In the genomic region with DNA sequence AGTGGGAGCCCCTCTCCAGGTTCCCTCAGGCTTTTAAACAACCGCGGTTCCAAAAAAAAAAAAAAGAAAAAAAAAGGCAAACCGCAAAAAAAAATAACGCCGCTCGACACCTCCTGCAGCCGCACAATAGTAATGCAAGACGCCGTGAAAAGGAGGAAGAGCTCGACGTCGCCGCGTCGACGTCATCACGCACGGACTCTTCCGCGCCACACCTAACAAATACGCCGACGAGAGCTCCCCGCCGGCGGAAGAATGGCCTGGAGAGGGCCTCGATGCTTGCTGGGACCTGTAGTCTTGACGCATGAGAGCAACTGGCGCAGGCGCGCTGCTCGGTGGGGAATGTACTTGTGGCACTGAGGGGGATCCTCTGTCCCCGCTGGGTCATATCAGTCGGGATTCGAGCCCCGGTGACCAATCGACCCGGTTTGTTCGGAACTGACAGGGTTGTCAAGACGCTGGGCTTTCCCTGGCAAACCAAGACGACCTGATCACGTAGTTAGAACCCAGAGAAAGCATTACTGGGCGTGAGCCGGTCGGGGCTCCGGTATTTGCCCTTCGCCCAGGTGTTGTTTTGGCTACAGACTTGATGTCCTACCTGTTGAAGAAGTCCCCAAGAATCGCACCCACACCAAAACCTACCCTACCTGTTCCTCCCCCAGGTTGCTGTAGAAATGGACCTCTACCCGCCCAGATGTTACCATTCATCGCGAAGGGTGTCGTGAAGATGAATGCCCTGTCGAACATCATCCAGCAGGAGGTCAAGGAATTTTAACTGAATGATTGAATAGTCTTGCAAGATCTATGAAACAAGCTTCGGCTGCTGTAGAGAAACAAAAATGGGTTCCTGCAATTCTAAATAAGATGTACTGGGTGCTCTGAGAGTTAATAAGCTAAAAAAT, we compare ENCODE assay signal across 8 cellular contexts. TPM values are rescaled to one million over a fixed set of nuclear protein-coding genes. Genes with fewer than 3 reads are reported as not detected.
DNase-seq lines count a peak whose midpoint lies in the region; ATAC-seq and TF ChIP-seq lines count a peak whose summit lies in the region.

A gene (minus strand): TSS at position 131 of the 899 bp plus-strand sequence. CDS start 166 bp downstream, outside the sequence.

- peak within 1 kb of the TSS; percentile 83 for H3K4me3 ChIP-seq in AG04450 (ENCODE audit: low read depth, low read length)
- H3K4me3 ChIP-seq in spleen: peak within 1 kb of the TSS; percentile 49 to 75 (median 65)

- H3K9me3 Mint-ChIP-seq in WTC11 (no peaks in the 10 kb centered on the region), immature natural killer cell (no peaks in the 10 kb centered on the region)

- intact Hi-C loops in spleen (cut with DNase I; ENCODE audit: low total_unique reads): no loop called here

- H3K27ac Mint-ChIP-seq in WTC11 (peak within 1 kb of the TSS; percentile 97), immature natural killer cell (peak within 1 kb of the TSS; percentile 97 to 99 (median 98))

- H3K4me1 Mint-ChIP-seq in WTC11 (peaks cover 39% of the 10 kb centered on the region), immature natural killer cell (peaks cover 56 to 71% of the 10 kb centered on the region in 2 donors)

- H3K36me3 Mint-ChIP-seq in WTC11 (peaks cover 14% of the 10 kb centered on the region), immature natural killer cell (peaks cover 4 to 5% (median 4%) of the 10 kb centered on the region in 3 donors)

- H3K27ac ChIP-seq in AG04450 (ENCODE audit: low read depth, low read length) (peak within 1 kb of the TSS; percentile 92), caudate nucleus (ENCODE audit: low read depth, low read length) (peak within 1 kb of the TSS; percentile 82), spleen (peak within 1 kb of the TSS; percentile 77 to 97 (median 95))

- ATAC-seq in GM18873 (IDR thresholded peaks at IDR 0.05; ENCODE audit: low FRiP score, unreplicated experiment) (peak; percentile 100), HG03159 (IDR thresholded peaks at IDR 0.05; ENCODE audit: unreplicated experiment) (peak; percentile 97), WTC11 (peak; percentile 99)

- TF ChIP-seq POLR2A in spleen (IDR thresholded peaks at IDR 0.05): peak; percentile 7 to 58 (median 22)

- peaks cover 10 to 51% (median 35%) of the 10 kb centered on the region in 6 donors for H3K4me1 ChIP-seq in spleen

- 0 to 1% (median 1%) methylated on average over 34 to 54 of the region's 54 CpGs for WGBS in spleen, 5 donors

- H3K27me3 Mint-ChIP-seq in WTC11 (ENCODE audit: low read depth) (no peaks in the 10 kb centered on the region), immature natural killer cell (ENCODE audit: low read depth in 3 of 3) (peaks cover 16 to 29% (median 25%) of the 10 kb centered on the region in 3 donors)

- CTCF ChIA-PET in AG04450 (lab: Charles Lee) (interaction anchor here (0.5 to 2.9 kb wide), 33 partner anchors 9 to 1272 kb away, joined by 3 to 22 read pairs (median 4); no protein-coding TSS in a partner anchor), WTC11 (lab: Charles Lee) (interaction anchor here (0.6 to 1.9 kb wide), 39 partner anchors 10 to 616 kb away, joined by 3 to 8 read pairs (median 4); no protein-coding TSS in a partner anchor)

- DNase-seq in AG04450 (ENCODE audit: low read depth, low spot score) (peak; percentile 96), NCI-H2227 treated with DMSO at 0.1 percent for 48 hours (lab: John Stamatoyannopoulos, UW) (peak; percentile 92), WTC11 (ENCODE audit: low spot score) (peak; percentile 95), caudate nucleus (lab: John Stamatoyannopoulos, UW) (peak; percentile 53 to 100 (median 98)), immature natural killer cell (peak; percentile 93 to 95 (median 95)), spleen (peak; percentile 100)

- peaks cover 0 to 13% (median 2%) of the 10 kb centered on the region in 6 donors for H3K36me3 ChIP-seq in spleen

- TF ChIP-seq CTCF in AG04450 (IDR thresholded peaks at IDR 0.05; ENCODE audit: low read depth, low read length): peak; percentile 43
- TF ChIP-seq CTCF in WTC11 (IDR thresholded peaks at IDR 0.05): no peak
- peak; percentile 45 to 84 (median 66) for TF ChIP-seq CTCF in spleen (IDR thresholded peaks at IDR 0.05 in 8 of 11, conservative IDR thresholded peaks at IDR 0.05 in 3 of 11)

- no peaks in the 10 kb centered on the region for H3K27me3 ChIP-seq in AG04450 (ENCODE audit: control insufficient read depth, insufficient read depth, low read length)
- no peaks in the 10 kb centered on the region for H3K27me3 ChIP-seq in spleen (replicated peaks in 1 of 7)

- H3K4me3 Mint-ChIP-seq in WTC11 (peak within 1 kb of the TSS; percentile 96), immature natural killer cell (peak within 1 kb of the TSS; percentile 95 to 99 (median 97))

- no peaks in the 10 kb centered on the region for H3K9me3 ChIP-seq in AG04450 (ENCODE audit: control insufficient read depth, insufficient read depth, low read length)
- H3K9me3 ChIP-seq in spleen: no peaks in the 10 kb centered on the region

- POLR2A ChIA-PET in AG04450 (lab: Yijun Ruan, JAX) (interaction anchor here (0.5 to 1.1 kb wide), 24 partner anchors 10 to 629 kb away, joined by 3 to 9 read pairs (median 4); no protein-coding TSS in a partner anchor), WTC11 (lab: Charles Lee) (interaction anchor here (0.5 to 1.7 kb wide), 34 partner anchors 13 to 835 kb away, joined by 3 to 10 read pairs (median 4); a partner anchor contains a TSS)

TF ChIP-seq in WTC11, 78 proteins besides CTCF, POLR2A, EP300 and RAD21 (continues in another document):
- no peak for TF ChIP-seq KAT7 (CRISPR knock-in tag; IDR thresholded peaks at IDR 0.05; ENCODE audit: borderline replicate concordance)
- TF ChIP-seq GRHL2 (CRISPR knock-in tag; IDR thresholded peaks at IDR 0.05; ENCODE audit: insufficient replicate concordance, severe bottlenecking): no peak
- TF ChIP-seq NR2C2 (CRISPR knock-in tag; IDR thresholded peaks at IDR 0.05): no peak
- TF ChIP-seq NR3C1 (CRISPR knock-in tag; conservative IDR thresholded peaks at IDR 0.05; ENCODE audit: low read depth): no peak
- TF ChIP-seq, protein P1, sequence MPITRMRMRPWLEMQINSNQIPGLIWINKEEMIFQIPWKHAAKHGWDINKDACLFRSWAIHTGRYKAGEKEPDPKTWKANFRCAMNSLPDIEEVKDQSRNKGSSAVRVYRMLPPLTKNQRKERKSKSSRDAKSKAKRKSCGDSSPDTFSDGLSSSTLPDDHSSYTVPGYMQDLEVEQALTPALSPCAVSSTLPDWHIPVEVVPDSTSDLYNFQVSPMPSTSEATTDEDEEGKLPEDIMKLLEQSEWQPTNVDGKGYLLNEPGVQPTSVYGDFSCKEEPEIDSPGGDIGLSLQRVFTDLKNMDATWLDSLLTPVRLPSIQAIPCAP (CRISPR knock-in tag; IDR thresholded peaks at IDR 0.05): no peak
- TF ChIP-seq, protein P2, sequence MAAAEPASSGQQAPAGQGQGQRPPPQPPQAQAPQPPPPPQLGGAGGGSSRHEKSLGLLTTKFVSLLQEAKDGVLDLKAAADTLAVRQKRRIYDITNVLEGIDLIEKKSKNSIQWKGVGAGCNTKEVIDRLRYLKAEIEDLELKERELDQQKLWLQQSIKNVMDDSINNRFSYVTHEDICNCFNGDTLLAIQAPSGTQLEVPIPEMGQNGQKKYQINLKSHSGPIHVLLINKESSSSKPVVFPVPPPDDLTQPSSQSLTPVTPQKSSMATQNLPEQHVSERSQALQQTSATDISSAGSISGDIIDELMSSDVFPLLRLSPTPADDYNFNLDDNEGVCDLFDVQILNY (CRISPR knock-in tag; IDR thresholded peaks at IDR 0.05): no peak
- TF ChIP-seq RORB (CRISPR knock-in tag; IDR thresholded peaks at IDR 0.05): no peak
- TF ChIP-seq, protein P3, sequence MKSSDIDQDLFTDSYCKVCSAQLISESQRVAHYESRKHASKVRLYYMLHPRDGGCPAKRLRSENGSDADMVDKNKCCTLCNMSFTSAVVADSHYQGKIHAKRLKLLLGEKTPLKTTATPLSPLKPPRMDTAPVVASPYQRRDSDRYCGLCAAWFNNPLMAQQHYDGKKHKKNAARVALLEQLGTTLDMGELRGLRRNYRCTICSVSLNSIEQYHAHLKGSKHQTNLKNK (CRISPR knock-in tag; IDR thresholded peaks at IDR 0.05): no peak
- no peak for TF ChIP-seq CREB1 (CRISPR knock-in tag; IDR thresholded peaks at IDR 0.05)
- TF ChIP-seq, protein P4, sequence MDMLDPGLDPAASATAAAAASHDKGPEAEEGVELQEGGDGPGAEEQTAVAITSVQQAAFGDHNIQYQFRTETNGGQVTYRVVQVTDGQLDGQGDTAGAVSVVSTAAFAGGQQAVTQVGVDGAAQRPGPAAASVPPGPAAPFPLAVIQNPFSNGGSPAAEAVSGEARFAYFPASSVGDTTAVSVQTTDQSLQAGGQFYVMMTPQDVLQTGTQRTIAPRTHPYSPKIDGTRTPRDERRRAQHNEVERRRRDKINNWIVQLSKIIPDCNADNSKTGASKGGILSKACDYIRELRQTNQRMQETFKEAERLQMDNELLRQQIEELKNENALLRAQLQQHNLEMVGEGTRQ (CRISPR knock-in tag; IDR thresholded peaks at IDR 0.05): no peak
- 0 out of 2 replicates have a peak, but pooled peaks have one; percentile 8 for TF ChIP-seq SMAD3 (CRISPR knock-in tag; IDR thresholded peaks at IDR 0.05; ENCODE audit: borderline replicate concordance)
- no peak for TF ChIP-seq ZNF416 (CRISPR knock-in tag; IDR thresholded peaks at IDR 0.05)
- no peak for TF ChIP-seq NFYB (CRISPR knock-in tag; conservative IDR thresholded peaks at IDR 0.05; ENCODE audit: low read depth)
- TF ChIP-seq JUN (CRISPR knock-in tag; IDR thresholded peaks at IDR 0.05): no peak
- peak; percentile 67; the same call in 1 of the 2 replicates for TF ChIP-seq TEAD1 (CRISPR knock-in tag; IDR thresholded peaks at IDR 0.05)
- no peak for TF ChIP-seq ZBTB21 (CRISPR knock-in tag; IDR thresholded peaks at IDR 0.05; ENCODE audit: borderline replicate concordance)

RNA-seq across cellular contexts. Expression of the gene that starts here (rescaled TPM):
- polyA plus RNA-seq in AG04450 (2011; rRNA removed) (4.2 and 4.5 TPM in 2 replicates), immature natural killer cell (10 to 100 TPM in 1 of 3 donors, 1 to 10 TPM in 2; 2.3 to 11.5 (median 7.6) TPM), spleen (10 to 100 TPM in 2 of 3 donors, 1 to 10 TPM in 1; 7.5 to 10.8 (median 10.6) TPM)
- polyA minus RNA-seq in AG04450 (2011; rRNA and poly(A)+ RNA removed): 4.1 and 7.2 TPM in 2 replicates
- total RNA-seq in WTC11 (2021) (48.1 to 52.6 TPM (median 50.8 TPM) in 3 replicates), spleen (10 to 100 TPM; 18.5 to 33.4 (median 24.9) TPM)

Comparison
In these comparisons a context has a peak if more than half of its experiments do, and no peak if none do; other contexts are left out.
1. Peak in every context shown above with its lines: DNase-seq, ATAC-seq, H3K4me3 ChIP-seq and H3K27ac ChIP-seq.